ENCODE assay signal across 10 cellular contexts in genomic region chr1:198970919-198971318, GRCh38.
DNase-seq lines count a peak whose midpoint lies in the region; FAIRE-seq and TF ChIP-seq lines count a peak whose summit lies in the region.
"Had no signal": no experiment of that assay in that cellular context is flagged by ENCODE, and none has a peak within 500 bp of the region (broad histone marks: within the 10 kb centered on the region; RNA-seq: fewer than 3 reads in every experiment).

No MANE protein-coding gene starts in this region.

- TF ChIP-seq CTCF in D721Med (IDR thresholded peaks at IDR 0.05; ENCODE audit: insufficient read depth, missing control alignments) = no peak
- no peak for TF ChIP-seq CTCF in LNCaP clone FGC (IDR thresholded peaks at IDR 0.05; ENCODE audit: control insufficient read depth, extremely low read depth, insufficient read depth)
- no peak for TF ChIP-seq CTCF in foreskin fibroblast (IDR thresholded peaks at IDR 0.05; ENCODE audit: low read depth, low read length)
- TF ChIP-seq CTCF in sigmoid colon (IDR thresholded peaks at IDR 0.05) = no peak

- no peak overlapping the region for H3K27ac ChIP-seq in sigmoid colon

- peak; percentile 64 for FAIRE-seq in D721Med (lab: Jason Lieb, UNC)

- H3K9me3 ChIP-seq in sigmoid colon = no peaks in the 10 kb centered on the region

- no peaks in the 10 kb centered on the region for H3K4me1 ChIP-seq in sigmoid colon

- H3K4me3 ChIP-seq in LNCaP clone FGC (ENCODE audit: low read depth, low read length) = no peak overlapping the region
- no peak overlapping the region for H3K4me3 ChIP-seq in foreskin fibroblast (ENCODE audit: low read depth in 1 of 2, low read length in 2 of 2)
- no peak overlapping the region for H3K4me3 ChIP-seq in sigmoid colon

- H3K36me3 ChIP-seq in sigmoid colon = no peaks in the 10 kb centered on the region

- DNase-seq in D721Med (ENCODE audit: insufficient read length, low spot score) (no peak), LNCaP clone FGC (ENCODE audit: low read depth) (peak; percentile 37), SIG-M5 treated with dmso at 0.1 percent for 504 hours (lab: John Stamatoyannopoulos, UW; ENCODE audit: unreplicated experiment) (peak; percentile 98), foreskin fibroblast (peak; percentile 67 to 76), NCI-H128 (lab: John Stamatoyannopoulos, UW; ENCODE audit: unreplicated experiment) (no peak), sigmoid colon (no peak), superior temporal gyrus (ENCODE audit: extremely low spot score) (no peak)
- DNase-seq in stimulated activated CD4-positive, alpha-beta T cell treated with anti-CD3 and anti-CD28 coated beads, Interleukin-15, amount 100 ng/mL, for 24 hours = no peak
- DNase-seq: CD4-positive, CD25-positive, alpha-beta regulatory T cell; NCI-H526 had no signal

- intact Hi-C loops in sigmoid colon (cut with DNase I) = no loop called here

- no peak for TF ChIP-seq POLR2A in sigmoid colon (IDR thresholded peaks at IDR 0.05)

- H3K27me3 ChIP-seq in sigmoid colon = no peaks in the 10 kb centered on the region

- TF ChIP-seq EP300 in sigmoid colon (IDR thresholded peaks at IDR 0.05) = no peak

Comparison
In these comparisons a context has a peak if more than half of its experiments do, and no peak if none do; other contexts are left out.
1. DNase-seq: peak in LNCaP clone FGC (single experiment), SIG-M5 treated with dmso at 0.1 percent for 504 hours (single experiment) and foreskin fibroblast (2 of 2); none in D721Med (single experiment), NCI-H128 (single experiment), stimulated activated CD4-positive, alpha-beta T cell treated with anti-CD3 and anti-CD28 coated beads, Interleukin-15, amount 100 ng/mL, for 24 hours (single experiment), sigmoid colon (single experiment) and superior temporal gyrus (single experiment).